In the genomic region with DNA sequence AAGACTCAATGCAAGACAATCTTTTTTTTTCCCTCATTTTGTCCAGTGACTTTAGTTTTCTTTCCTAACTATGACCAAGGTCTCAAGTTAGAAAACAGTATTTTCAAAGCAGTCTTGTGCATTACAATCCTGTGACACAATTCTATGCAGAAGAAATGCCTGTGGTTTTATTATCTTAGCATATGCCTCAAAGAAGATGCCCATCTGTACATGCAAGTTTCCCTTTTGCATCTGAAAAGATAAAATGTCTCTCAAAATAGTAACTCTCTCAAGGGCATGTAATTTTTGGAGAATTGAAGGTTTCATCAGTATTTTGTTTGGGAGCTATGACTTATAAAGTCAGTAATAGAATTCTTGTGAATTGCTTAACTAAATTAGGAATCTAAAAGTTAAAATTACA, we compare ENCODE assay signal across 20 cellular contexts.
"Had no signal": no experiment of that assay in that cellular context is flagged by ENCODE, and none has a peak within 500 bp of the region (broad histone marks: within the 10 kb centered on the region; RNA-seq: fewer than 3 reads in every experiment).

No MANE protein-coding gene starts in this region.

- H3K27me3 Mint-ChIP-seq: activated CD4-positive, alpha-beta T cell treated with anti-CD3 and anti-CD28 coated beads, Interleukin-2, amount 10 ng/mL, durations not matched to agents 24 days and 14 days; memory B cell; stimulated activated naive CD8-positive, alpha-beta T cell treated with anti-CD3 and anti-CD28 coated beads, Interleukin-15, Interleukin-2, amounts not matched to agents 100 ng/mL and 50 ng/mL, for 24 hours had no signal

- H3K27ac ChIP-seq: epithelial cell of prostate, prostate gland, upper lobe of left lung had no signal

- H3K4me3 ChIP-seq: prostate gland, upper lobe of left lung had no signal

- H3K9me3 Mint-ChIP-seq: T-helper 2 cell treated with Interferon-gamma antibody and Interleukin-4, amounts not matched to agents 5 μg/mL and 100 μg/mL, for 36 hours had no signal

- FAIRE-seq: small intestine had no signal

- H3K27me3 ChIP-seq: upper lobe of left lung had no signal

- H3K9me3 ChIP-seq: prostate gland, upper lobe of left lung had no signal

- DNase-seq: activated CD4-positive, alpha-beta T cell treated with anti-CD3 and anti-CD28 coated beads, Interleukin-2, amount 10 ng/mL, durations not matched to agents 24 days and 14 days; activated CD4-positive, CD25-positive, alpha-beta regulatory T cell; activated CD8-positive, alpha-beta memory T cell treated with anti-CD3 and anti-CD28 coated beads, Interleukin-2, amount 50 U/mL, for 48 hours; activated gamma-delta T cell; activated T-cell treated with anti-CD3 and anti-CD28 coated beads, Interleukin-2, amount 50 U/mL, for 72 hours; amygdala; hippocampal formation; kidney glomerular epithelial cell; left ventricle myocardium superior; nucleus accumbens; right cardiac atrium; small intestine; upper lobe of left lung had no signal

- ATAC-seq: activated naive CD4-positive, alpha-beta T cell treated with anti-CD3 and anti-CD28 coated beads, Interleukin-2, amount 50 U/mL, for 72 hours; activated T-cell treated with anti-CD3 and anti-CD28 coated beads, Interleukin-2, amount 50 U/mL, for 72 hours; left ventricle myocardium superior; right cardiac atrium had no signal

- H3K4me1 Mint-ChIP-seq: memory B cell, nephron had no signal

- H3K27ac Mint-ChIP-seq: activated CD4-positive, alpha-beta T cell treated with anti-CD3 and anti-CD28 coated beads, Interleukin-2, amount 10 ng/mL, durations not matched to agents 24 days and 14 days; activated T-cell treated with anti-CD3 and anti-CD28 coated beads, Interleukin-2, amount 50 U/mL, for 72 hours; memory B cell; nephron; stimulated activated naive CD8-positive, alpha-beta T cell treated with anti-CD3 and anti-CD28 coated beads, Interleukin-15, Interleukin-2, amounts not matched to agents 100 ng/mL and 50 ng/mL, for 24 hours; T-helper 2 cell treated with Interferon-gamma antibody and Interleukin-4, amounts not matched to agents 5 μg/mL and 100 μg/mL, for 36 hours had no signal

- H3K4me3 Mint-ChIP-seq: activated CD4-positive, alpha-beta T cell treated with anti-CD3 and anti-CD28 coated beads, Interleukin-2, amount 10 ng/mL, durations not matched to agents 24 days and 14 days; activated T-cell treated with anti-CD3 and anti-CD28 coated beads, Interleukin-2, amount 50 U/mL, for 72 hours; memory B cell; nephron; stimulated activated naive CD8-positive, alpha-beta T cell treated with anti-CD3 and anti-CD28 coated beads, Interleukin-15, Interleukin-2, amounts not matched to agents 100 ng/mL and 50 ng/mL, for 24 hours; T-helper 2 cell treated with Interferon-gamma antibody and Interleukin-4, amounts not matched to agents 5 μg/mL and 100 μg/mL, for 36 hours had no signal

- H3K36me3 Mint-ChIP-seq: memory B cell had no signal

- H3K36me3 ChIP-seq: prostate gland, upper lobe of left lung had no signal

- H3K4me1 ChIP-seq: prostate gland, upper lobe of left lung had no signal
